1 cellular context compared by ENCODE assay signal in the genomic region with DNA sequence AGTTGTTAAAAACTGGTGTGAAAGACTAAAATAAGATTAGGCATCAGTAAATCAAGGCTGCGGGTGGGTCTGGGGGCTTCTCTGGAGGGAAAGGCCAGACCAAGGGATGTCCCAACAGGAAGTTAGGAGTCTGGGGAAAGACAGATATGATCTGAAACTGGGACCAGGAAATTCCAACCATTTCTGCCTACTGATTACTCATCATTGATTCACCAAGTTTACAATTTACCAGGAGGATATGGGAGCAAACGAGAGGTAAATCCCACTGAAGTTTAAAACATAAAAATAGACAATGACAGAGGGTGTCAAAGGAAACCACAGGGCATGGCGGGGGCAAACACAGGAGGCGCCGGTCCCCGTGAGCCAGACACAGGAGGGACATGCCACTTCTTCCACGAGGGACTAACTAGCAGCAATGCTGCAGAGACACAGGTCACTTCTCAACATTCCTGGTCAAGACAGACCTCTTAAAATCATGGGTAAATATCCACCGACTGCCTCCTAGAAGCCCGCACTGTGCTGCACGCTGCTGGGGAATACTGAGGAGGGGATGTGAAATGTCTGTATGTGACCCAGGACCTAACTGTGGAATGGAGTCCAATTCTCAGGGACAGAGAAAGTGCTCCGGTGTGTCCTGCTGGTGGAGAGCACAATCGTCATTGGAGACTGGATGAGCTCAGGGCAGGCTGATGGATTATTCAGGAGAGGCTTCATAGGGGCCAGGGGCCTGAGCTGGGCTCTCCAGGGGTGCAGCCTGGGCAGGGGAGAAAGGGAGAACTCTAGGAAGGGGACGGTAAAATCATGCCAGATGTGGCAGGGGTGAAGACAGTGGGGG.
A peak's percentile ranks its signal among the peaks of the same experiment; 100 is the strongest.
TF ChIP-seq lines count a peak whose summit lies in the region.

No MANE protein-coding gene starts in this region.

TF ChIP-seq in IMR-90, 13 proteins besides CTCF, POLR2A, EP300 and RAD21 (continued from another document):
- TF ChIP-seq BHLHE40 (IDR thresholded peaks at IDR 0.05; ENCODE audit: low read depth, low read length) (peak; percentile 62; the same call in 1 of the 2 replicates), MAFK (IDR thresholded peaks at IDR 0.05; ENCODE audit: low read depth, low read length) (no peak), MAZ (IDR thresholded peaks at IDR 0.05; ENCODE audit: borderline replicate concordance, low read depth, low read length) (peak; percentile 3; the same call in 1 of the 2 replicates), RFX5 (IDR thresholded peaks at IDR 0.05; ENCODE audit: low read depth, low read length) (no peak), CHD1 (IDR thresholded peaks at IDR 0.05; ENCODE audit: low read depth, low read length) (0 out of 2 replicates have a peak, but pooled peaks have one; percentile 89), RCOR1 (IDR thresholded peaks at IDR 0.05; ENCODE audit: insufficient replicate concordance, low read length) (no peak), FOS (IDR thresholded peaks at IDR 0.05; ENCODE audit: low read depth, low read length) (peak; percentile 94)
- TF ChIP-seq, protein P1, sequence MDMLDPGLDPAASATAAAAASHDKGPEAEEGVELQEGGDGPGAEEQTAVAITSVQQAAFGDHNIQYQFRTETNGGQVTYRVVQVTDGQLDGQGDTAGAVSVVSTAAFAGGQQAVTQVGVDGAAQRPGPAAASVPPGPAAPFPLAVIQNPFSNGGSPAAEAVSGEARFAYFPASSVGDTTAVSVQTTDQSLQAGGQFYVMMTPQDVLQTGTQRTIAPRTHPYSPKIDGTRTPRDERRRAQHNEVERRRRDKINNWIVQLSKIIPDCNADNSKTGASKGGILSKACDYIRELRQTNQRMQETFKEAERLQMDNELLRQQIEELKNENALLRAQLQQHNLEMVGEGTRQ (IDR thresholded peaks at IDR 0.05; ENCODE audit: low read depth, low read length), result no peak
- TF ChIP-seq, protein P2, sequence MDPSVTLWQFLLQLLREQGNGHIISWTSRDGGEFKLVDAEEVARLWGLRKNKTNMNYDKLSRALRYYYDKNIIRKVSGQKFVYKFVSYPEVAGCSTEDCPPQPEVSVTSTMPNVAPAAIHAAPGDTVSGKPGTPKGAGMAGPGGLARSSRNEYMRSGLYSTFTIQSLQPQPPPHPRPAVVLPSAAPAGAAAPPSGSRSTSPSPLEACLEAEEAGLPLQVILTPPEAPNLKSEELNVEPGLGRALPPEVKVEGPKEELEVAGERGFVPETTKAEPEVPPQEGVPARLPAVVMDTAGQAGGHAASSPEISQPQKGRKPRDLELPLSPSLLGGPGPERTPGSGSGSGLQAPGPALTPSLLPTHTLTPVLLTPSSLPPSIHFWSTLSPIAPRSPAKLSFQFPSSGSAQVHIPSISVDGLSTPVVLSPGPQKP (IDR thresholded peaks at IDR 0.05; ENCODE audit: borderline replicate concordance, low read depth, low read length), result no peak
